22 cellular contexts compared by ENCODE assay signal in genomic region chr5:23461576-23461975, GRCh38. TPM values are rescaled to one million over a fixed set of nuclear protein-coding genes. Genes with fewer than 3 reads are reported as not detected.
DNase-seq lines count a peak whose midpoint lies in the region; ATAC-seq, FAIRE-seq and TF ChIP-seq lines count a peak whose summit lies in the region.
"Had no signal": no experiment of that assay in that cellular context is flagged by ENCODE, and none has a peak within 500 bp of the region (broad histone marks: within the 10 kb centered on the region; RNA-seq: fewer than 3 reads in every experiment).

No MANE protein-coding gene starts in this region.

- no peak for ATAC-seq in IMR-90 (ENCODE audit: low read depth)
- peak; percentile 94 for ATAC-seq in left lobe of liver
- no peak for ATAC-seq in HG02623 (IDR thresholded peaks at IDR 0.05; ENCODE audit: unreplicated experiment)
- ATAC-seq: GM12878 had no signal

- no peak overlapping the region for H2BK5ac ChIP-seq in IMR-90 (ENCODE audit: low read depth, low read length, poor library complexity, severe bottlenecking)

- no TSS peak for BruUV-seq in IMR-90 (replicated peaks; lab: Mats Ljungman, UMichigan)

- no peaks in the 10 kb centered on the region for H3K4me1 ChIP-seq in IMR-90 (ENCODE audit: control insufficient read depth, insufficient read depth, low read length)
- H3K4me1 ChIP-seq: BLaER1 had no signal

- peaks cover 7% of the 10 kb centered on the region for H3K9me3 ChIP-seq in IMR-90 (ENCODE audit: control insufficient read depth, insufficient read depth, low read length)

- no peak for TF ChIP-seq RAD21 in IMR-90 (IDR thresholded peaks at IDR 0.05; ENCODE audit: low read length)

- no peak overlapping the region for H2BK15ac ChIP-seq in IMR-90 (ENCODE audit: low read depth, low read length)

- no peak overlapping the region for H3K4ac ChIP-seq in IMR-90 (ENCODE audit: low read depth, low read length)

- H3K9ac ChIP-seq in IMR-90 (ENCODE audit: low read depth, low read length) = no peak overlapping the region
- H3K9ac ChIP-seq: BLaER1 had no signal

- H3K9me1 ChIP-seq in IMR-90 (ENCODE audit: insufficient read depth, low read length) = no peaks in the 10 kb centered on the region

- intact Hi-C loops in IMR-90 (cut with micrococcal nuclease) = no loop called here

- H2BK120ac ChIP-seq in IMR-90 (ENCODE audit: low read depth, low read length) = no peak overlapping the region

- in situ Hi-C loops in IMR-90 (cut with MboI; ENCODE audit: low sequenced_read_pairs) = no loop called here

- TF ChIP-seq POLR2A in IMR-90 (IDR thresholded peaks at IDR 0.05; ENCODE audit: low read depth, low read length) = no peak

- no peak overlapping the region for H3K27ac ChIP-seq in IMR-90 (ENCODE audit: insufficient read depth, low read length)
- H3K27ac ChIP-seq: BLaER1, HL-60 had no signal

- no peaks in the 10 kb centered on the region for H4K20me1 ChIP-seq in IMR-90 (ENCODE audit: insufficient read depth, low read length)
- H4K20me1 ChIP-seq: BLaER1 had no signal

- CTCF ChIA-PET in IMR-90 (lab: Yijun Ruan, JAX) = no interaction called here

- H2AFZ ChIP-seq in IMR-90 (replicated peaks; ENCODE audit: low read length, poor library complexity) = no peak overlapping the region

- no peak overlapping the region for H2AK9ac ChIP-seq in IMR-90 (replicated peaks; ENCODE audit: low read depth, low read length, poor library complexity)

- no peaks in the 10 kb centered on the region for H3K79me1 ChIP-seq in IMR-90 (ENCODE audit: low read depth in 1 of 2, low read length in 2 of 2)

- dilution Hi-C loops in IMR-90 (cut with HindIII; ENCODE audit: low sequenced_read_pairs, unreplicated experiment) = no loop called here

- no peak overlapping the region for H3K56ac ChIP-seq in IMR-90 (ENCODE audit: extremely low read depth, insufficient read depth, low read length)

- no peaks in the 10 kb centered on the region for H3K36me3 ChIP-seq in IMR-90 (ENCODE audit: control insufficient read depth, insufficient read depth, low read length)
- H3K36me3 ChIP-seq: BLaER1 had no signal

- H4K5ac ChIP-seq in IMR-90 (ENCODE audit: low read depth, low read length) = no peak overlapping the region

- H3K27me3 ChIP-seq in IMR-90 (ENCODE audit: control insufficient read depth, insufficient read depth, low read length) = no peaks in the 10 kb centered on the region
- H3K27me3 ChIP-seq: BLaER1 had no signal

- H4K8ac ChIP-seq in IMR-90 (ENCODE audit: low read depth in 2 of 2, low read length in 2 of 2) = no peak overlapping the region

- H4K91ac ChIP-seq in IMR-90 (ENCODE audit: insufficient read depth, low read depth, low read length) = no peak overlapping the region

- POLR2A ChIA-PET in IMR-90 (lab: Charles Lee; ENCODE audit: unreplicated experiment) = no interaction called here

- H3K23ac ChIP-seq in IMR-90 (ENCODE audit: low read depth, low read length) = no peak overlapping the region

- H2BK20ac ChIP-seq in IMR-90 (ENCODE audit: low read depth, low read length) = no peak overlapping the region

- TF ChIP-seq CTCF in D721Med (IDR thresholded peaks at IDR 0.05; ENCODE audit: insufficient read depth, missing control alignments) = no peak
- no peak for TF ChIP-seq CTCF in IMR-90 (conservative IDR thresholded peaks at IDR 0.05; ENCODE audit: low read depth, low read length)

- no peak overlapping the region for H3K14ac ChIP-seq in IMR-90 (replicated peaks; ENCODE audit: low read depth, low read length)

- no peak overlapping the region for H3K4me2 ChIP-seq in IMR-90 (ENCODE audit: low read depth, low read length)
- H3K4me2 ChIP-seq: BLaER1 had no signal

- FAIRE-seq in D721Med (lab: Jason Lieb, UNC) = peak; percentile 56
- FAIRE-seq: GM12878, GM19239, H1, HTR-8/SVneo had no signal

- no peak overlapping the region for H2AK5ac ChIP-seq in IMR-90 (ENCODE audit: low read depth, low read length)

- no CpG with 5 or more reads among the region's 1 CpG for WGBS in IMR-90 (ENCODE audit: extremely low coverage in 2 of 2, insufficient read length in 1 of 2), 2 experiments

- no peak overlapping the region for H3K18ac ChIP-seq in IMR-90 (ENCODE audit: low read depth, low read length)

- no peak overlapping the region for H3K4me3 ChIP-seq in IMR-90 (ENCODE audit: insufficient read depth, low read depth, low read length)
- H3K4me3 ChIP-seq: BLaER1, GM12878 had no signal

- DNase-seq in D721Med (ENCODE audit: insufficient read length, low spot score) (no peak), IMR-90 (no peak), left lobe of liver (ENCODE audit: low spot score) (no peak), renal cortical epithelial cell (ENCODE audit: low read depth) (peak; percentile 70)
- DNase-seq in stimulated activated CD4-positive, alpha-beta T cell treated with anti-CD3 and anti-CD28 coated beads, Interleukin-15, amount 100 ng/mL, for 24 hours = no peak
- no peak for DNase-seq in stimulated activated CD4-positive, alpha-beta T cell treated with anti-CD3 and anti-CD28 coated beads, Interleukin-2, amount 100 ng/mL, for 48 hours
- DNase-seq: 8988T; CD4-positive, alpha-beta memory T cell; DND-41; EL; H9 had no signal

TF ChIP-seq in IMR-90, 13 proteins besides CTCF, POLR2A, EP300 and RAD21:
- TF ChIP-seq CEBPB (IDR thresholded peaks at IDR 0.05; ENCODE audit: low read depth, low read length) (peak; percentile 12; the same call in 1 of the 2 replicates), MXI1 (IDR thresholded peaks at IDR 0.05; ENCODE audit: borderline replicate concordance, low read depth, low read length) (no peak)

RNA-seq across cellular contexts. Expression of gene PRDM9, which starts 45.8 kb away (rescaled TPM):
- total RNA-seq in IMR-90 (2012; rRNA removed) (not detected in 2 replicates), left lobe of liver (0.08 TPM), renal cortical epithelial cell (not detected in 2 replicates)
- polyA plus RNA-seq in IMR-90 (2012; rRNA removed) = not detected in 2 replicates
- polyA plus RNA-seq in IMR-90 (2012; cell fraction: cytosol; rRNA removed) = not detected in 2 replicates
- polyA plus RNA-seq in IMR-90 (2012; cell fraction: nucleus; rRNA removed; ENCODE audit: low replicate concordance) = not detected in 2 replicates
- total RNA-seq: A673; CD4-positive, alpha-beta memory T cell; G401; GM12878; H1; H9 had no signal
- polyA plus RNA-seq: AG04450; CD14-positive monocyte; CD4-positive, alpha-beta memory T cell; GM12878; H1 had no signal
